In the genomic region with DNA sequence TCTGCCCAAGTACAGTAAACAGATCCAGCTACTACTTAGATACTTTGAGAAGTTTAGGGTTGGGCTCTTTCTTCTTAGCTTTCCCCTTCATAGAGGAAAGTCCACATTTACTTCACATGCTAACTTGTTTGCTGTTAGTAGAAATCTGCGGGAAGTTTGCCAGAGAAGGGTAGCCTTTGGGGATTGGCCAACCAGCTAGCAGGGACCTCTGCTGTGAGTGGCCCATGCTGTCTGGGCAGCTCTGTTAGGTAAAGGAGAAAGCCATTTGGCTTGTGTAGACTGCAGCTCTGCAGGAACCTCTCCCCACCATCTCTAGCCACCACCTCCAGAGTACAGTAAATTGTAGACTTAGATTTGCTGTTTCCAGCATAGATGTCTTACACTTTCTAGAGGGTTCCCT, we compare ENCODE assay signal across 39 cellular contexts.
"Had no signal": no experiment of that assay in that cellular context is flagged by ENCODE, and none has a peak within 500 bp of the region (broad histone marks: within the 10 kb centered on the region; RNA-seq: fewer than 3 reads in every experiment).

No MANE protein-coding gene starts in this region.

- H3K4me3 Mint-ChIP-seq: activated B cell treated with CpG ODN at 0.5 μM for 24 hours; activated CD4-positive, alpha-beta memory T cell treated with anti-CD3 and anti-CD28 coated beads for 36 hours; activated CD4-positive, alpha-beta T cell treated with anti-CD3 and anti-CD28 coated beads, Interleukin-2, amount 10 ng/mL, durations not matched to agents 24 days and 14 days; activated CD8-positive, alpha-beta T cell treated with anti-CD3 and anti-CD28 coated beads for 36 hours; activated naive CD4-positive, alpha-beta T cell treated with anti-CD3 and anti-CD28 coated beads for 36 hours; activated naive CD8-positive, alpha-beta T cell treated with anti-CD3 and anti-CD28 coated beads for 36 hours; activated T-cell treated with anti-CD3 and anti-CD28 coated beads, Interleukin-2, amount 50 U/mL, for 4 hours; activated T-cell treated with anti-CD3 and anti-CD28 coated beads, Interleukin-2, amount 50 U/mL, for 72 hours; activated T-helper 1 cell treated with anti-CD3 and anti-CD28 coated beads, Interleukin-12 subunit alpha, Interleukin-12 subunit beta, Interleukin-2, Interleukin-4 antibody, amounts not matched to agents 30 ng/mL and 10 ng/mL and 1 ng/mL, durations not matched to agents 14 hours and 24 hours and 36 hours; activated T-helper 17 cell treated with anti-CD3 and anti-CD28 coated beads, Interleukin-2, amount 50 U/mL, for 72 hours; brain; central memory CD8-positive, alpha-beta T cell; T-helper 1 cell treated with Interleukin-12 subunit alpha and Interleukin-12 subunit beta and Interleukin-4 antibody, amounts not matched to agents 30 μg/mL and 1 μg/mL, for 36 hours; T-helper 2 cell treated with Interferon-gamma antibody and Interleukin-4, amounts not matched to agents 5 μg/mL and 100 μg/mL, for 36 hours had no signal

- H3K9me3 ChIP-seq: adrenal gland had no signal

- H3K9me3 Mint-ChIP-seq: activated B cell treated with CpG ODN at 0.5 μM for 24 hours; activated CD4-positive, alpha-beta memory T cell treated with anti-CD3 and anti-CD28 coated beads for 36 hours; activated CD4-positive, alpha-beta T cell treated with anti-CD3 and anti-CD28 coated beads, Interleukin-2, amount 10 ng/mL, durations not matched to agents 24 days and 14 days; activated CD8-positive, alpha-beta T cell treated with anti-CD3 and anti-CD28 coated beads for 36 hours; activated naive CD4-positive, alpha-beta T cell treated with anti-CD3 and anti-CD28 coated beads for 36 hours; activated naive CD4-positive, alpha-beta T cell treated with anti-CD3 and anti-CD28 coated beads, Interleukin-2, amount 50 U/mL, for 72 hours; activated naive CD8-positive, alpha-beta T cell treated with anti-CD3 and anti-CD28 coated beads for 36 hours; activated T-cell treated with anti-CD3 and anti-CD28 coated beads, Interleukin-2, amount 50 U/mL, for 4 hours; activated T-helper 1 cell treated with anti-CD3 and anti-CD28 coated beads, Interleukin-12 subunit alpha, Interleukin-12 subunit beta, Interleukin-2, Interleukin-4 antibody, amounts not matched to agents 30 ng/mL and 10 ng/mL and 1 ng/mL, durations not matched to agents 14 hours and 24 hours and 36 hours; activated T-helper 17 cell treated with anti-CD3 and anti-CD28 coated beads, Interleukin-2, amount 50 U/mL, for 72 hours; brain; central memory CD8-positive, alpha-beta T cell; T-helper 1 cell treated with Interleukin-12 subunit alpha and Interleukin-12 subunit beta and Interleukin-4 antibody, amounts not matched to agents 30 μg/mL and 1 μg/mL, for 36 hours; T-helper 2 cell treated with Interferon-gamma antibody and Interleukin-4, amounts not matched to agents 5 μg/mL and 100 μg/mL, for 36 hours had no signal

- H3K27me3 ChIP-seq: cardiac muscle cell had no signal

- H3K4me1 ChIP-seq: adrenal gland had no signal

- H3K27ac Mint-ChIP-seq: activated B cell treated with CpG ODN at 0.5 μM for 24 hours; activated CD4-positive, alpha-beta memory T cell treated with anti-CD3 and anti-CD28 coated beads for 36 hours; activated CD4-positive, alpha-beta T cell treated with anti-CD3 and anti-CD28 coated beads, Interleukin-2, amount 10 ng/mL, durations not matched to agents 24 days and 14 days; activated CD8-positive, alpha-beta T cell treated with anti-CD3 and anti-CD28 coated beads for 36 hours; activated naive CD4-positive, alpha-beta T cell treated with anti-CD3 and anti-CD28 coated beads for 36 hours; activated naive CD4-positive, alpha-beta T cell treated with anti-CD3 and anti-CD28 coated beads, Interleukin-2, amount 50 U/mL, for 72 hours; activated naive CD8-positive, alpha-beta T cell treated with anti-CD3 and anti-CD28 coated beads for 36 hours; activated T-cell treated with anti-CD3 and anti-CD28 coated beads, Interleukin-2, amount 50 U/mL, for 72 hours; activated T-helper 1 cell treated with anti-CD3 and anti-CD28 coated beads, Interleukin-12 subunit alpha, Interleukin-12 subunit beta, Interleukin-2, Interleukin-4 antibody, amounts not matched to agents 30 ng/mL and 10 ng/mL and 1 ng/mL, durations not matched to agents 14 hours and 24 hours and 36 hours; activated T-helper 17 cell treated with anti-CD3 and anti-CD28 coated beads, Interleukin-2, amount 50 U/mL, for 72 hours; brain; T-helper 1 cell treated with Interleukin-12 subunit alpha and Interleukin-12 subunit beta and Interleukin-4 antibody, amounts not matched to agents 30 μg/mL and 1 μg/mL, for 36 hours; T-helper 2 cell treated with Interferon-gamma antibody and Interleukin-4, amounts not matched to agents 5 μg/mL and 100 μg/mL, for 36 hours had no signal

- H3K4me3 ChIP-seq: adrenal gland, cardiac muscle cell had no signal

- H3K27me3 Mint-ChIP-seq: brain had no signal

- H3K36me3 ChIP-seq: adrenal gland, cardiac muscle cell had no signal

- DNase-seq: activated B cell treated with CpG ODN at 0.5 μM for 24 hours; activated CD4-positive, alpha-beta memory T cell treated with anti-CD3 and anti-CD28 coated beads for 36 hours; activated CD4-positive, alpha-beta T cell treated with anti-CD3 and anti-CD28 coated beads for 4 hours; activated CD4-positive, alpha-beta T cell treated with anti-CD3 and anti-CD28 coated beads, Interleukin-2, amount 10 ng/mL, durations not matched to agents 24 days and 14 days; activated CD4-positive, alpha-beta T cell treated with anti-CD3 and anti-CD28 coated beads, Interleukin-2, amount 50 U/mL, for 1 hour; activated CD4-positive, alpha-beta T cell treated with anti-CD3 and anti-CD28 coated beads, Interleukin-2, amount 50 U/mL, for 4 hours; activated CD4-positive, CD25-positive, alpha-beta regulatory T cell treated with anti-CD3 and anti-CD28 coated beads, Interleukin-2, amount 50 U/mL, for 72 hours; activated CD8-positive, alpha-beta memory T cell treated with anti-CD3 and anti-CD28 coated beads, Interleukin-2, amount 50 U/mL, for 4 hours; activated CD8-positive, alpha-beta T cell treated with anti-CD3 and anti-CD28 coated beads for 36 hours; activated effector memory CD4-positive, alpha-beta T cell treated with anti-CD3 and anti-CD28 coated beads, Interleukin-2, amount 50 U/mL, for 16 hours; activated gamma-delta T cell treated with Interleukin-2 at 50 U/mL for 16 hours; activated naive CD4-positive, alpha-beta T cell; activated naive CD4-positive, alpha-beta T cell treated with anti-CD3 and anti-CD28 coated beads for 36 hours; activated naive CD4-positive, alpha-beta T cell treated with anti-CD3 and anti-CD28 coated beads, Interleukin-2, amount 50 U/mL, for 16 hours; activated naive CD8-positive, alpha-beta T cell treated with anti-CD3 and anti-CD28 coated beads for 36 hours; activated T-cell treated with anti-CD3 and anti-CD28 coated beads for 4 hours; activated T-cell treated with anti-CD3 and anti-CD28 coated beads, Interleukin-2, amount 50 U/mL, for 1 hour; activated T-cell treated with anti-CD3 and anti-CD28 coated beads, Interleukin-2, amount 50 U/mL, for 4 hours; activated T-cell treated with anti-CD3 and anti-CD28 coated beads, Interleukin-2, amount 50 U/mL, for 72 hours; adrenal gland; amniotic stem cell; aorta; caudate nucleus; cerebellar nuclear complex; T-helper 1 cell; T-helper 2 cell; T-helper 9 cell had no signal

- H3K4me1 Mint-ChIP-seq: activated B cell treated with CpG ODN at 0.5 μM for 24 hours; activated naive CD8-positive, alpha-beta T cell treated with anti-CD3 and anti-CD28 coated beads for 36 hours; central memory CD8-positive, alpha-beta T cell had no signal

- ATAC-seq: activated CD8-positive, alpha-beta T cell treated with anti-CD3 and anti-CD28 coated beads for 36 hours; activated naive CD4-positive, alpha-beta T cell treated with anti-CD3 and anti-CD28 coated beads, Interleukin-2, amount 50 U/mL, for 72 hours; activated T-cell treated with anti-CD3 and anti-CD28 coated beads, Interleukin-2, amount 50 U/mL, for 4 hours; activated T-cell treated with anti-CD3 and anti-CD28 coated beads, Interleukin-2, amount 50 U/mL, for 72 hours; activated T-helper 17 cell treated with anti-CD3 and anti-CD28 coated beads, Interleukin-2, amount 50 U/mL, for 72 hours had no signal

- H3K27ac ChIP-seq: adrenal gland, cardiac muscle cell, VCaP had no signal

- FAIRE-seq: astrocyte, bronchial epithelial cell, TTC549 had no signal

- H3K36me3 Mint-ChIP-seq: activated CD4-positive, alpha-beta memory T cell treated with anti-CD3 and anti-CD28 coated beads for 36 hours; activated naive CD4-positive, alpha-beta T cell treated with anti-CD3 and anti-CD28 coated beads, Interleukin-2, amount 50 U/mL, for 72 hours; activated naive CD8-positive, alpha-beta T cell treated with anti-CD3 and anti-CD28 coated beads for 36 hours; brain had no signal
